25 cellular contexts compared by ENCODE assay signal in genomic region chr1:235401251-235401650, GRCh38. TPM values are rescaled to one million over a fixed set of nuclear protein-coding genes. Genes with fewer than 3 reads are reported as not detected.
DNase-seq lines count a peak whose midpoint lies in the region; ATAC-seq and TF ChIP-seq lines count a peak whose summit lies in the region.
"Had no signal": no experiment of that assay in that cellular context is flagged by ENCODE, and none has a peak within 500 bp of the region (broad histone marks: within the 10 kb centered on the region; RNA-seq: fewer than 3 reads in every experiment).

No MANE protein-coding gene starts in this region.

- 96 to 97% methylated on average over 3 to 4 of the region's 4 CpGs for WGBS in endodermal cell (ENCODE audit: insufficient coverage in 1 of 2, insufficient read length in 1 of 2), 2 experiments

- H3K27me3 ChIP-seq in endodermal cell (ENCODE audit: control insufficient read depth, insufficient read depth, low read length, poor library complexity, severe bottlenecking): no peaks in the 10 kb centered on the region
- no peaks in the 10 kb centered on the region for H3K27me3 ChIP-seq in CD8-positive, alpha-beta T cell (ENCODE audit: insufficient read depth, low read length)
- H3K27me3 ChIP-seq: brain microvascular endothelial cell, ovary, tibial nerve had no signal

- no peak overlapping the region for H3K4me3 Mint-ChIP-seq in endodermal cell
- H3K4me3 Mint-ChIP-seq in CD8-positive, alpha-beta T cell: no peak overlapping the region
- H3K4me3 Mint-ChIP-seq: activated CD8-positive, alpha-beta T cell treated with anti-CD3 and anti-CD28 coated beads for 36 hours; activated naive CD8-positive, alpha-beta T cell treated with anti-CD3 and anti-CD28 coated beads, Interleukin-2, amount 50 U/mL, for 24 hours; CD4-positive, CD25-positive, alpha-beta regulatory T cell; natural killer cell treated with Interleukin-12 subunit alpha and Interleukin-12 subunit beta and Interleukin-15 and Interleukin-18, amount 100 ng/mL, for 72 hours had no signal

- no peaks in the 10 kb centered on the region for H3K9me3 ChIP-seq in endodermal cell (ENCODE audit: control insufficient read depth, low read length)
- H3K9me3 ChIP-seq in CD8-positive, alpha-beta T cell (ENCODE audit: low read length): no peaks in the 10 kb centered on the region
- H3K9me3 ChIP-seq: ovary, tibial nerve had no signal

- no peak for TF ChIP-seq CTCF in endodermal cell (conservative IDR thresholded peaks at IDR 0.05)
- TF ChIP-seq CTCF in CD8-positive, alpha-beta T cell (IDR thresholded peaks at IDR 0.05): no peak

- H3K9me3 Mint-ChIP-seq in endodermal cell: peaks cover 3% of the 10 kb centered on the region
- no peaks in the 10 kb centered on the region for H3K9me3 Mint-ChIP-seq in activated naive CD4-positive, alpha-beta T cell treated with anti-CD3 and anti-CD28 coated beads, Interleukin-2, amount 50 U/mL, for 72 hours
- no peaks in the 10 kb centered on the region for H3K9me3 Mint-ChIP-seq in CD8-positive, alpha-beta T cell
- H3K9me3 Mint-ChIP-seq: activated CD8-positive, alpha-beta T cell treated with anti-CD3 and anti-CD28 coated beads for 36 hours; activated naive CD8-positive, alpha-beta T cell treated with anti-CD3 and anti-CD28 coated beads, Interleukin-2, amount 50 U/mL, for 24 hours; CD4-positive, CD25-positive, alpha-beta regulatory T cell; natural killer cell treated with Interleukin-12 subunit alpha and Interleukin-12 subunit beta and Interleukin-15 and Interleukin-18, amount 100 ng/mL, for 72 hours had no signal

- CTCF ChIA-PET in CD8-positive, alpha-beta T cell (lab: Charles Lee): no interaction called here

- POLR2A ChIA-PET in CD8-positive, alpha-beta T cell (lab: Charles Lee): no interaction called here

- H3K27ac Mint-ChIP-seq in endodermal cell: peak overlapping the region; percentile 19
- no peak overlapping the region for H3K27ac Mint-ChIP-seq in activated naive CD4-positive, alpha-beta T cell treated with anti-CD3 and anti-CD28 coated beads, Interleukin-2, amount 50 U/mL, for 72 hours
- no peak overlapping the region for H3K27ac Mint-ChIP-seq in CD8-positive, alpha-beta T cell
- H3K27ac Mint-ChIP-seq: activated CD8-positive, alpha-beta T cell treated with anti-CD3 and anti-CD28 coated beads for 36 hours; activated naive CD8-positive, alpha-beta T cell treated with anti-CD3 and anti-CD28 coated beads, Interleukin-2, amount 50 U/mL, for 24 hours; CD4-positive, CD25-positive, alpha-beta regulatory T cell; natural killer cell treated with Interleukin-12 subunit alpha and Interleukin-12 subunit beta and Interleukin-15 and Interleukin-18, amount 100 ng/mL, for 72 hours had no signal

- H3K27me3 Mint-ChIP-seq in endodermal cell (ENCODE audit: insufficient read depth): no peaks in the 10 kb centered on the region
- no peaks in the 10 kb centered on the region for H3K27me3 Mint-ChIP-seq in CD8-positive, alpha-beta T cell (ENCODE audit: low read depth)
- H3K27me3 Mint-ChIP-seq: activated CD8-positive, alpha-beta T cell treated with anti-CD3 and anti-CD28 coated beads for 36 hours; activated naive CD8-positive, alpha-beta T cell treated with anti-CD3 and anti-CD28 coated beads, Interleukin-2, amount 50 U/mL, for 24 hours; CD4-positive, CD25-positive, alpha-beta regulatory T cell; natural killer cell treated with Interleukin-12 subunit alpha and Interleukin-12 subunit beta and Interleukin-15 and Interleukin-18, amount 100 ng/mL, for 72 hours had no signal

- H3K36me3 Mint-ChIP-seq in endodermal cell (ENCODE audit: low read depth): peaks cover 21% of the 10 kb centered on the region
- no peaks in the 10 kb centered on the region for H3K36me3 Mint-ChIP-seq in activated naive CD4-positive, alpha-beta T cell treated with anti-CD3 and anti-CD28 coated beads, Interleukin-2, amount 50 U/mL, for 72 hours
- H3K36me3 Mint-ChIP-seq in CD8-positive, alpha-beta T cell: peaks cover 22% of the 10 kb centered on the region
- H3K36me3 Mint-ChIP-seq: natural killer cell treated with Interleukin-12 subunit alpha and Interleukin-12 subunit beta and Interleukin-15 and Interleukin-18, amount 100 ng/mL, for 72 hours had no signal

- H3K4me3 ChIP-seq in endodermal cell (ENCODE audit: low read length): no peak overlapping the region
- H3K4me3 ChIP-seq in CD8-positive, alpha-beta T cell (ENCODE audit: low read depth, low read length): no peak overlapping the region
- H3K4me3 ChIP-seq: ovary, smooth muscle cell, tibial nerve had no signal

- H3K4me1 ChIP-seq in endodermal cell (ENCODE audit: control insufficient read depth, insufficient read depth, low read length): no peaks in the 10 kb centered on the region
- no peaks in the 10 kb centered on the region for H3K4me1 ChIP-seq in CD8-positive, alpha-beta T cell (ENCODE audit: insufficient read depth, low read length)
- H3K4me1 ChIP-seq: tibial nerve had no signal

- peak; percentile 77 for ATAC-seq in SK-N-SH treated with all-trans-retinoic acid at 6 μM for 48 hours
- no peak for ATAC-seq in activated naive CD4-positive, alpha-beta T cell treated with anti-CD3 and anti-CD28 coated beads, Interleukin-2, amount 50 U/mL, for 72 hours
- no peak for ATAC-seq in CD8-positive, alpha-beta T cell
- ATAC-seq: activated CD8-positive, alpha-beta T cell treated with anti-CD3 and anti-CD28 coated beads for 36 hours; activated naive CD8-positive, alpha-beta T cell treated with anti-CD3 and anti-CD28 coated beads, Interleukin-2, amount 50 U/mL, for 24 hours; natural killer cell treated with Interleukin-12 subunit alpha and Interleukin-12 subunit beta and Interleukin-15 and Interleukin-18, amount 100 ng/mL, for 72 hours had no signal

- H3K4me1 Mint-ChIP-seq in endodermal cell: peaks cover 2% of the 10 kb centered on the region
- H3K4me1 Mint-ChIP-seq in CD8-positive, alpha-beta T cell (ENCODE audit: low read depth): peaks cover 2% of the 10 kb centered on the region

- DNase-seq in GM04504 (ENCODE audit: low read depth) (peak; percentile 6), endodermal cell (no peak), posterior vena cava (ENCODE audit: low spot score) (peak; percentile 4), SW480 (ENCODE audit: low spot score) (no peak)
- DNase-seq in activated naive CD4-positive, alpha-beta T cell treated with anti-CD3 and anti-CD28 coated beads, Interleukin-2, amount 50 U/mL, for 72 hours (ENCODE audit: low spot score in 2 of 2): no peak
- no peak for DNase-seq in CD8-positive, alpha-beta T cell
- DNase-seq: activated CD4-positive, alpha-beta T cell treated with anti-CD3 and anti-CD28 coated beads for 1 hour; activated CD8-positive, alpha-beta T cell treated with anti-CD3 and anti-CD28 coated beads for 36 hours; activated gamma-delta T cell; activated naive CD8-positive, alpha-beta T cell treated with anti-CD3 and anti-CD28 coated beads, Interleukin-2, amount 50 U/mL, for 24 hours; brain microvascular endothelial cell; CD4-positive, CD25-positive, alpha-beta regulatory T cell; MM.1S; NCI-H1417; NCI-H2081; NCI-H2227 treated with DMSO at 0.1 percent for 48 hours; NCI-H526 treated with DMSO at 0.1 percent for 48 hours; ovary; SIG-M5; stimulated activated CD4-positive, alpha-beta T cell treated with anti-CD3 and anti-CD28 coated beads, Interleukin-1b, Interleukin-23, amount 100 ng/mL, for 48 hours had no signal

- intact Hi-C loops in posterior vena cava (cut with DNase I): no loop called here
- intact Hi-C loops in CD8-positive, alpha-beta T cell (cut with DNase I, micrococcal nuclease): no loop called here

- peaks cover 9% of the 10 kb centered on the region for H3K36me3 ChIP-seq in endodermal cell (ENCODE audit: control insufficient read depth, insufficient read depth, low read length)
- no peaks in the 10 kb centered on the region for H3K36me3 ChIP-seq in CD8-positive, alpha-beta T cell (ENCODE audit: insufficient read depth, low read length)
- H3K36me3 ChIP-seq: ovary had no signal

- H3K27ac ChIP-seq in endodermal cell (ENCODE audit: low read depth, low read length): no peak overlapping the region
- no peak overlapping the region for H3K27ac ChIP-seq in CD8-positive, alpha-beta T cell (ENCODE audit: low read depth, low read length)
- H3K27ac ChIP-seq: brain microvascular endothelial cell, KMS-11, ovary, tibial nerve had no signal

- H3K9ac ChIP-seq in endodermal cell (ENCODE audit: extremely low read depth, low read length, poor library complexity, severe bottlenecking): no peak overlapping the region
- H3K9ac ChIP-seq: KMS-11 had no signal

TF ChIP-seq in SK-N-SH treated with all-trans-retinoic acid at 6 μM for 48 hours, 23 proteins besides CTCF, POLR2A, EP300 and RAD21 (continues in another document):
- TF ChIP-seq ZNF8 (CRISPR knock-in tag; IDR thresholded peaks at IDR 0.05) (no peak), ARNTL (CRISPR knock-in tag; IDR thresholded peaks at IDR 0.05; ENCODE audit: borderline replicate concordance, low read depth) (no peak), BACH2 (CRISPR knock-in tag; IDR thresholded peaks at IDR 0.05; ENCODE audit: borderline replicate concordance) (0 out of 2 replicates have a peak, but pooled peaks have one; percentile 48), POU6F1 (CRISPR knock-in tag; IDR thresholded peaks at IDR 0.05; ENCODE audit: borderline replicate concordance, low read depth) (no peak), CSDC2 (CRISPR knock-in tag; IDR thresholded peaks at IDR 0.05) (no peak), TCF4 (CRISPR knock-in tag; IDR thresholded peaks at IDR 0.05; ENCODE audit: borderline replicate concordance) (peak; percentile 29; the same call in 1 of the 2 replicates), PPARA (CRISPR knock-in tag; IDR thresholded peaks at IDR 0.05; ENCODE audit: borderline replicate concordance) (no peak), RARB (CRISPR knock-in tag; IDR thresholded peaks at IDR 0.05) (no peak), ZNF70 (CRISPR knock-in tag; IDR thresholded peaks at IDR 0.05) (no peak)

RNA-seq across cellular contexts. Expression of gene TBCE, which starts 34.0 kb away (rescaled TPM):
- total RNA-seq in endodermal cell (10 to 100 TPM; 31.8 to 33.3 TPM), posterior vena cava (10 to 100 TPM; 22.2 to 25.2 TPM)
- polyA plus RNA-seq in endodermal cell (2013, experiment 1 of 2): 31.3 TPM
- 23.6 TPM for polyA plus RNA-seq in endodermal cell (2013, experiment 2 of 2)
- 10 to 100 TPM; 26.9 to 28.8 TPM for total RNA-seq in activated naive CD4-positive, alpha-beta T cell treated with anti-CD3 and anti-CD28 coated beads, Interleukin-2, amount 50 U/mL, for 72 hours
- total RNA-seq in CD8-positive, alpha-beta T cell: 1 to 10 TPM; 6.0 to 7.1 TPM

Comparison
In these comparisons a context has a peak if more than half of its experiments do, and no peak if none do; other contexts are left out.
1. DNase-seq: peak in GM04504 (single experiment) and posterior vena cava (single experiment); none in endodermal cell (single experiment), activated naive CD4-positive, alpha-beta T cell treated with anti-CD3 and anti-CD28 coated beads, Interleukin-2, amount 50 U/mL, for 72 hours (0 of 2), CD8-positive, alpha-beta T cell (0 of 7) and SW480 (single experiment).